In genomic region chr16:48365030-48365600, GRCh38 we compare ENCODE assay signal across 1 cellular context.
TF ChIP-seq lines count a peak whose summit lies in the region.

No MANE protein-coding gene starts in this region.

TF ChIP-seq in K562, 482 proteins besides CTCF, POLR2A, EP300 and RAD21 (continued from another document):
- no peak for TF ChIP-seq BRF2 (IDR thresholded peaks at IDR 0.05; ENCODE audit: borderline replicate concordance, insufficient read depth, insufficient read length)
- no peak for TF ChIP-seq NBN (IDR thresholded peaks at IDR 0.05; ENCODE audit: low read depth)
- no peak for TF ChIP-seq MXI1 (IDR thresholded peaks at IDR 0.05; ENCODE audit: low read depth, low read length)
- TF ChIP-seq PHF21A (IDR thresholded peaks at IDR 0.05; ENCODE audit: borderline replicate concordance, low read depth): no peak
- TF ChIP-seq HOXB6 (CRISPR knock-in tag; IDR thresholded peaks at IDR 0.05; ENCODE audit: borderline replicate concordance): no peak
- TF ChIP-seq ZNF175 (CRISPR knock-in tag; IDR thresholded peaks at IDR 0.05; ENCODE audit: low read depth): no peak
- peak; percentile 61; the same call in 1 of the 2 replicates for TF ChIP-seq ATF3 (IDR thresholded peaks at IDR 0.05)
- TF ChIP-seq ATF3 (CRISPR knock-in tag; conservative IDR thresholded peaks at IDR 0.05): no peak
- no peak for TF ChIP-seq ZNF431 (CRISPR knock-in tag; IDR thresholded peaks at IDR 0.05)
- 0 out of 2 replicates have a peak, but pooled peaks have one; percentile 12 for TF ChIP-seq CREM (IDR thresholded peaks at IDR 0.05; ENCODE audit: low read depth)
- TF ChIP-seq GTF2F1 (IDR thresholded peaks at IDR 0.05; ENCODE audit: low read depth, low read length): no peak
- TF ChIP-seq HMG20A (CRISPR knock-in tag; conservative IDR thresholded peaks at IDR 0.05): no peak
- TF ChIP-seq SREBF2 (CRISPR knock-in tag; IDR thresholded peaks at IDR 0.05): no peak
- no peak for TF ChIP-seq KAT8 (IDR thresholded peaks at IDR 0.05; ENCODE audit: low read depth)
- 0 out of 4 replicates have a peak, but pooled peaks have one; percentile 29 to 33 for TF ChIP-seq FOXK2 (conservative IDR thresholded peaks at IDR 0.05 in 1 of 2, IDR thresholded peaks at IDR 0.05 in 1 of 2; ENCODE audit: low read depth in 2 of 2)
- peak; percentile 10; the same call in 1 of the 2 replicates for TF ChIP-seq JUND (IDR thresholded peaks at IDR 0.05; ENCODE audit: borderline replicate concordance, low read depth, low read length)
- no peak; the same call in 2 of the 3 replicates for TF ChIP-seq JUND (tag; IDR thresholded peaks at IDR 0.05; ENCODE audit: borderline replicate concordance, low read depth, low read length)
